8 cellular contexts compared by ENCODE assay signal in genomic region chr17:35373532-35373983, GRCh38. TPM values are rescaled to one million over a fixed set of nuclear protein-coding genes. Genes with fewer than 3 reads are reported as not detected.
DNase-seq lines count a peak whose midpoint lies in the region; ATAC-seq, FAIRE-seq and TF ChIP-seq lines count a peak whose summit lies in the region.

TSS of gene SLFN11 (minus strand) at chr17:35373621. CDS start at chr17:35363807, 9,814 bp downstream.

- no peak within 1 kb of the TSS for H2AFZ ChIP-seq in neural cell (ENCODE audit: low read depth, low read length)

- H3K27me3 Mint-ChIP-seq in stimulated activated naive CD8-positive, alpha-beta T cell treated with anti-CD3 and anti-CD28 coated beads, Interleukin-15, amount 100 ng/mL, for 72 hours, result no peaks in the 10 kb centered on the region

- no peaks in the 10 kb centered on the region for H3K36me3 ChIP-seq in neural cell (ENCODE audit: insufficient read depth, low read length)

- no peak for TF ChIP-seq EP300 in neural cell (conservative IDR thresholded peaks at IDR 0.05; ENCODE audit: poor library complexity, severe bottlenecking)

- peak within 1 kb of the TSS; percentile 92 to 97 for H3K4me3 Mint-ChIP-seq in stimulated activated naive CD8-positive, alpha-beta T cell treated with anti-CD3 and anti-CD28 coated beads, Interleukin-15, amount 100 ng/mL, for 72 hours

- no peaks in the 10 kb centered on the region for H3K79me2 ChIP-seq in neural cell (replicated peaks; ENCODE audit: insufficient read depth, low read length)

- no peaks in the 10 kb centered on the region for H3F3A ChIP-seq in neural cell (ENCODE audit: insufficient read depth, low read length, poor library complexity, severe bottlenecking)

- H3K4me1 Mint-ChIP-seq in stimulated activated naive CD8-positive, alpha-beta T cell treated with anti-CD3 and anti-CD28 coated beads, Interleukin-15, amount 100 ng/mL, for 72 hours, result peaks cover 58% of the 10 kb centered on the region

- no peak within 1 kb of the TSS for H3K9ac ChIP-seq in neural cell (ENCODE audit: low read length)

- peak within 1 kb of the TSS; percentile 95 to 98 for H3K27ac Mint-ChIP-seq in stimulated activated naive CD8-positive, alpha-beta T cell treated with anti-CD3 and anti-CD28 coated beads, Interleukin-15, amount 100 ng/mL, for 72 hours

- TF ChIP-seq RAD21 in neural cell (conservative IDR thresholded peaks at IDR 0.05), result no peak

- H3K4me2 ChIP-seq in neural cell (ENCODE audit: low read length), result no peak within 1 kb of the TSS

- H4K20me1 ChIP-seq in neural cell (ENCODE audit: insufficient read depth), result no peaks in the 10 kb centered on the region

- ATAC-seq in HG03280 (IDR thresholded peaks at IDR 0.05; ENCODE audit: unreplicated experiment), result peak; percentile 61
- ATAC-seq in stimulated activated naive CD8-positive, alpha-beta T cell treated with anti-CD3 and anti-CD28 coated beads, Interleukin-15, amount 100 ng/mL, for 72 hours, result peak; percentile 80

- peak within 1 kb of the TSS; percentile 75 for H3K4me3 ChIP-seq in fibroblast of pulmonary artery (replicated peaks; ENCODE audit: low read depth, low read length)
- peak within 1 kb of the TSS; percentile 55 for H3K4me3 ChIP-seq in neural cell (ENCODE audit: low read length)

- DNase-seq in GM04503 (ENCODE audit: low read depth), result peak; percentile 52
- DNase-seq in RCC 7860 (ENCODE audit: low spot score), result peak; percentile 89
- DNase-seq in activated effector memory CD4-positive, alpha-beta T cell treated with Interleukin-2 at 50 U/mL for 16 hours, result peak; percentile 63
- peak; percentile 93 for DNase-seq in fibroblast of pulmonary artery (ENCODE audit: low read depth)
- DNase-seq in stimulated activated naive CD8-positive, alpha-beta T cell treated with anti-CD3 and anti-CD28 coated beads, Interleukin-15, amount 100 ng/mL, for 72 hours, result peak; percentile 84 to 89
- no peak for DNase-seq in 8988T

- no peaks in the 10 kb centered on the region for H3K9me2 ChIP-seq in neural cell (ENCODE audit: insufficient read depth, low read length)

- FAIRE-seq in RCC 7860 (lab: Jason Lieb, UNC), result peak; percentile 89

- TF ChIP-seq CTCF in fibroblast of pulmonary artery (IDR thresholded peaks at IDR 0.05; ENCODE audit: low read length, missing control alignments) (no peak), neural cell (IDR thresholded peaks at IDR 0.05; ENCODE audit: poor library complexity, severe bottlenecking) (no peak)

- H3K9me3 Mint-ChIP-seq in stimulated activated naive CD8-positive, alpha-beta T cell treated with anti-CD3 and anti-CD28 coated beads, Interleukin-15, amount 100 ng/mL, for 72 hours, result peaks cover 23% of the 10 kb centered on the region in 2 donors

- H3K27me3 ChIP-seq in neural cell (ENCODE audit: insufficient read depth, low read depth, low read length), result peaks cover 70% of the 10 kb centered on the region

- no peak within 1 kb of the TSS for H3K27ac ChIP-seq in neural cell (ENCODE audit: low read length)

- peaks cover 9% of the 10 kb centered on the region for H3K9me3 ChIP-seq in neural cell (ENCODE audit: low read length)

TF ChIP-seq in neural cell, 6 proteins besides CTCF, POLR2A, EP300 and RAD21:
- no peak for TF ChIP-seq EZH2 (IDR thresholded peaks at IDR 0.05; ENCODE audit: borderline replicate concordance, insufficient read depth, low read length, poor library complexity, severe bottlenecking)
- no peak for TF ChIP-seq MXI1 (conservative IDR thresholded peaks at IDR 0.05; ENCODE audit: poor library complexity, severe bottlenecking)
- TF ChIP-seq SMC3 (conservative IDR thresholded peaks at IDR 0.05; ENCODE audit: poor library complexity), result no peak
- no peak for TF ChIP-seq TAF1 (IDR thresholded peaks at IDR 0.05; ENCODE audit: low read depth)
- no peak for TF ChIP-seq POLR2AphosphoS5 (IDR thresholded peaks at IDR 0.05)
- TF ChIP-seq, protein P1, sequence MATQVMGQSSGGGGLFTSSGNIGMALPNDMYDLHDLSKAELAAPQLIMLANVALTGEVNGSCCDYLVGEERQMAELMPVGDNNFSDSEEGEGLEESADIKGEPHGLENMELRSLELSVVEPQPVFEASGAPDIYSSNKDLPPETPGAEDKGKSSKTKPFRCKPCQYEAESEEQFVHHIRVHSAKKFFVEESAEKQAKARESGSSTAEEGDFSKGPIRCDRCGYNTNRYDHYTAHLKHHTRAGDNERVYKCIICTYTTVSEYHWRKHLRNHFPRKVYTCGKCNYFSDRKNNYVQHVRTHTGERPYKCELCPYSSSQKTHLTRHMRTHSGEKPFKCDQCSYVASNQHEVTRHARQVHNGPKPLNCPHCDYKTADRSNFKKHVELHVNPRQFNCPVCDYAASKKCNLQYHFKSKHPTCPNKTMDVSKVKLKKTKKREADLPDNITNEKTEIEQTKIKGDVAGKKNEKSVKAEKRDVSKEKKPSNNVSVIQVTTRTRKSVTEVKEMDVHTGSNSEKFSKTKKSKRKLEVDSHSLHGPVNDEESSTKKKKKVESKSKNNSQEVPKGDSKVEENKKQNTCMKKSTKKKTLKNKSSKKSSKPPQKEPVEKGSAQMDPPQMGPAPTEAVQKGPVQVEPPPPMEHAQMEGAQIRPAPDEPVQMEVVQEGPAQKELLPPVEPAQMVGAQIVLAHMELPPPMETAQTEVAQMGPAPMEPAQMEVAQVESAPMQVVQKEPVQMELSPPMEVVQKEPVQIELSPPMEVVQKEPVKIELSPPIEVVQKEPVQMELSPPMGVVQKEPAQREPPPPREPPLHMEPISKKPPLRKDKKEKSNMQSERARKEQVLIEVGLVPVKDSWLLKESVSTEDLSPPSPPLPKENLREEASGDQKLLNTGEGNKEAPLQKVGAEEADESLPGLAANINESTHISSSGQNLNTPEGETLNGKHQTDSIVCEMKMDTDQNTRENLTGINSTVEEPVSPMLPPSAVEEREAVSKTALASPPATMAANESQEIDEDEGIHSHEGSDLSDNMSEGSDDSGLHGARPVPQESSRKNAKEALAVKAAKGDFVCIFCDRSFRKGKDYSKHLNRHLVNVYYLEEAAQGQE (IDR thresholded peaks at IDR 0.05; ENCODE audit: borderline replicate concordance), result no peak

RNA-seq across cellular contexts. Expression of gene SLFN11, which starts in this region (rescaled TPM):
- polyA plus RNA-seq in neural cell, result not detected in 2 replicates
- polyA minus RNA-seq in neural cell, result not detected in 2 replicates
